In genomic region chr5:103883143-103883542, GRCh38 we compare ENCODE assay signal across 31 cellular contexts.
"Had no signal": no experiment of that assay in that cellular context is flagged by ENCODE, and none has a peak within 500 bp of the region (broad histone marks: within the 10 kb centered on the region; RNA-seq: fewer than 3 reads in every experiment).

No MANE protein-coding gene starts in this region.

- DNase-seq: activated CD4-positive, alpha-beta memory T cell treated with anti-CD3 and anti-CD28 coated beads for 36 hours; activated CD4-positive, alpha-beta T cell treated with anti-CD3 and anti-CD28 coated beads for 36 hours; activated CD4-positive, alpha-beta T cell treated with anti-CD3 and anti-CD28 coated beads, Interleukin-2, amount 10 ng/mL, durations not matched to agents 24 days and 14 days; activated CD4-positive, CD25-positive, alpha-beta regulatory T cell; activated CD4-positive, CD25-positive, alpha-beta regulatory T cell treated with anti-CD3 and anti-CD28 coated beads, Interleukin-2, amount 50 U/mL, for 72 hours; activated CD8-positive, alpha-beta memory T cell treated with anti-CD3 and anti-CD28 coated beads, Interleukin-2, amount 10 ng/mL, durations not matched to agents 7 days and 5 days; activated CD8-positive, alpha-beta memory T cell treated with anti-CD3 and anti-CD28 coated beads, Interleukin-2, amount 50 U/mL, for 4 hours; activated CD8-positive, alpha-beta T cell treated with anti-CD3 and anti-CD28 coated beads, Interleukin-2, amount 10 ng/mL, durations not matched to agents 7 days and 5 days; activated gamma-delta T cell; activated naive CD4-positive, alpha-beta T cell; activated naive CD4-positive, alpha-beta T cell treated with anti-CD3 and anti-CD28 coated beads, Interleukin-2, amount 10 ng/mL, durations not matched to agents 7 days and 5 days; activated naive CD8-positive, alpha-beta T cell treated with anti-CD3 and anti-CD28 coated beads, Interleukin-2, amount 10 ng/mL, durations not matched to agents 7 days and 5 days; activated T-cell treated with anti-CD3 and anti-CD28 coated beads, Interleukin-2, amount 50 U/mL, for 1 hour; activated T-cell treated with anti-CD3 and anti-CD28 coated beads, Interleukin-2, amount 50 U/mL, for 72 hours; cortex of kidney; dermis blood vessel endothelial cell; effector CD4-positive, alpha-beta T cell; esophagus squamous epithelium; foreskin melanocyte; heart right ventricle; T-helper 2 cell had no signal

- H3K9me3 Mint-ChIP-seq: activated CD4-positive, alpha-beta T cell treated with anti-CD3 and anti-CD28 coated beads, Interleukin-2, amount 10 ng/mL, durations not matched to agents 24 days and 14 days; activated naive CD4-positive, alpha-beta T cell treated with anti-CD3 and anti-CD28 coated beads, Interleukin-2, amount 10 ng/mL, durations not matched to agents 7 days and 5 days had no signal

- H3K27ac ChIP-seq: ascending aorta, epithelial cell of prostate, esophagus squamous epithelium, gastroesophageal sphincter, heart right ventricle had no signal

- H3K4me3 ChIP-seq: ascending aorta, esophagus squamous epithelium, gastroesophageal sphincter, heart right ventricle had no signal

- ATAC-seq: activated CD4-positive, alpha-beta T cell treated with anti-CD3 and anti-CD28 coated beads for 36 hours; activated CD8-positive, alpha-beta memory T cell treated with anti-CD3 and anti-CD28 coated beads, Interleukin-2, amount 10 ng/mL, durations not matched to agents 7 days and 5 days; activated CD8-positive, alpha-beta T cell treated with anti-CD3 and anti-CD28 coated beads, Interleukin-2, amount 10 ng/mL, durations not matched to agents 7 days and 5 days; activated naive CD4-positive, alpha-beta T cell treated with anti-CD3 and anti-CD28 coated beads, Interleukin-2, amount 50 U/mL, for 72 hours; activated T-cell treated with anti-CD3 and anti-CD28 coated beads, Interleukin-2, amount 50 U/mL, for 72 hours; gastroesophageal sphincter; heart right ventricle had no signal

- FAIRE-seq: bronchial epithelial cell, colon, endometrium, endothelial cell of umbilical vein had no signal

- H3K9me3 ChIP-seq: ascending aorta, esophagus squamous epithelium had no signal

- H3K36me3 ChIP-seq: ascending aorta, esophagus squamous epithelium, gastroesophageal sphincter, heart right ventricle had no signal

- H3K27me3 Mint-ChIP-seq: activated CD4-positive, alpha-beta memory T cell treated with anti-CD3 and anti-CD28 coated beads for 36 hours; activated CD4-positive, alpha-beta T cell treated with anti-CD3 and anti-CD28 coated beads for 36 hours; activated CD4-positive, alpha-beta T cell treated with anti-CD3 and anti-CD28 coated beads, Interleukin-2, amount 10 ng/mL, durations not matched to agents 24 days and 14 days; activated CD8-positive, alpha-beta memory T cell treated with anti-CD3 and anti-CD28 coated beads, Interleukin-2, amount 10 ng/mL, durations not matched to agents 7 days and 5 days; activated naive CD4-positive, alpha-beta T cell treated with anti-CD3 and anti-CD28 coated beads, Interleukin-2, amount 10 ng/mL, durations not matched to agents 7 days and 5 days; activated naive CD8-positive, alpha-beta T cell treated with anti-CD3 and anti-CD28 coated beads, Interleukin-2, amount 10 ng/mL, durations not matched to agents 7 days and 5 days; brain; central memory CD8-positive, alpha-beta T cell had no signal

- H3K27me3 ChIP-seq: ascending aorta, esophagus squamous epithelium, gastroesophageal sphincter, heart right ventricle had no signal

- H3K4me1 Mint-ChIP-seq: activated CD4-positive, alpha-beta T cell treated with anti-CD3 and anti-CD28 coated beads for 36 hours; activated CD4-positive, alpha-beta T cell treated with anti-CD3 and anti-CD28 coated beads, Interleukin-2, amount 10 ng/mL, durations not matched to agents 24 days and 14 days; activated CD8-positive, alpha-beta memory T cell treated with anti-CD3 and anti-CD28 coated beads, Interleukin-2, amount 10 ng/mL, durations not matched to agents 7 days and 5 days; activated naive CD4-positive, alpha-beta T cell treated with anti-CD3 and anti-CD28 coated beads, Interleukin-2, amount 10 ng/mL, durations not matched to agents 7 days and 5 days; activated naive CD8-positive, alpha-beta T cell treated with anti-CD3 and anti-CD28 coated beads, Interleukin-2, amount 10 ng/mL, durations not matched to agents 7 days and 5 days; central memory CD8-positive, alpha-beta T cell had no signal

- H3K27ac Mint-ChIP-seq: activated CD4-positive, alpha-beta memory T cell treated with anti-CD3 and anti-CD28 coated beads for 36 hours; activated CD4-positive, alpha-beta T cell treated with anti-CD3 and anti-CD28 coated beads for 36 hours; activated CD4-positive, alpha-beta T cell treated with anti-CD3 and anti-CD28 coated beads, Interleukin-2, amount 10 ng/mL, durations not matched to agents 24 days and 14 days; activated CD8-positive, alpha-beta memory T cell treated with anti-CD3 and anti-CD28 coated beads, Interleukin-2, amount 10 ng/mL, durations not matched to agents 7 days and 5 days; activated CD8-positive, alpha-beta T cell treated with anti-CD3 and anti-CD28 coated beads, Interleukin-2, amount 10 ng/mL, durations not matched to agents 7 days and 5 days; activated naive CD4-positive, alpha-beta T cell treated with anti-CD3 and anti-CD28 coated beads, Interleukin-2, amount 10 ng/mL, durations not matched to agents 7 days and 5 days; activated naive CD4-positive, alpha-beta T cell treated with anti-CD3 and anti-CD28 coated beads, Interleukin-2, amount 50 U/mL, for 72 hours; activated naive CD8-positive, alpha-beta T cell treated with anti-CD3 and anti-CD28 coated beads, Interleukin-2, amount 10 ng/mL, durations not matched to agents 7 days and 5 days; activated T-cell treated with anti-CD3 and anti-CD28 coated beads, Interleukin-2, amount 50 U/mL, for 72 hours; brain had no signal

- H3K4me3 Mint-ChIP-seq: activated CD4-positive, alpha-beta memory T cell treated with anti-CD3 and anti-CD28 coated beads for 36 hours; activated CD4-positive, alpha-beta T cell treated with anti-CD3 and anti-CD28 coated beads for 36 hours; activated CD4-positive, alpha-beta T cell treated with anti-CD3 and anti-CD28 coated beads, Interleukin-2, amount 10 ng/mL, durations not matched to agents 24 days and 14 days; activated CD8-positive, alpha-beta memory T cell treated with anti-CD3 and anti-CD28 coated beads, Interleukin-2, amount 10 ng/mL, durations not matched to agents 7 days and 5 days; activated CD8-positive, alpha-beta T cell treated with anti-CD3 and anti-CD28 coated beads, Interleukin-2, amount 10 ng/mL, durations not matched to agents 7 days and 5 days; activated naive CD4-positive, alpha-beta T cell treated with anti-CD3 and anti-CD28 coated beads, Interleukin-2, amount 10 ng/mL, durations not matched to agents 7 days and 5 days; activated naive CD8-positive, alpha-beta T cell treated with anti-CD3 and anti-CD28 coated beads, Interleukin-2, amount 10 ng/mL, durations not matched to agents 7 days and 5 days; activated T-cell treated with anti-CD3 and anti-CD28 coated beads, Interleukin-2, amount 50 U/mL, for 72 hours; brain; central memory CD8-positive, alpha-beta T cell had no signal

- H3K4me1 ChIP-seq: ascending aorta, esophagus squamous epithelium, gastroesophageal sphincter, heart right ventricle had no signal

- H3K36me3 Mint-ChIP-seq: activated CD4-positive, alpha-beta memory T cell treated with anti-CD3 and anti-CD28 coated beads for 36 hours; activated CD8-positive, alpha-beta memory T cell treated with anti-CD3 and anti-CD28 coated beads, Interleukin-2, amount 10 ng/mL, durations not matched to agents 7 days and 5 days; activated naive CD4-positive, alpha-beta T cell treated with anti-CD3 and anti-CD28 coated beads, Interleukin-2, amount 10 ng/mL, durations not matched to agents 7 days and 5 days; activated naive CD4-positive, alpha-beta T cell treated with anti-CD3 and anti-CD28 coated beads, Interleukin-2, amount 50 U/mL, for 72 hours; activated naive CD8-positive, alpha-beta T cell treated with anti-CD3 and anti-CD28 coated beads, Interleukin-2, amount 10 ng/mL, durations not matched to agents 7 days and 5 days; brain had no signal
